Comparison of ENCODE assay signal across 14 cellular contexts in genomic region chr1:84834419-84835064, GRCh38. TPM values are rescaled to one million over a fixed set of nuclear protein-coding genes. Genes with fewer than 3 reads are reported as not detected.
DNase-seq lines count a peak whose midpoint lies in the region; ATAC-seq and TF ChIP-seq lines count a peak whose summit lies in the region.
"Had no signal": no experiment of that assay in that cellular context is flagged by ENCODE, and none has a peak within 500 bp of the region (broad histone marks: within the 10 kb centered on the region; RNA-seq: fewer than 3 reads in every experiment).

No MANE protein-coding gene starts in this region.

- H3K4me2 ChIP-seq in mammary epithelial cell (ENCODE audit: insufficient read depth, low read depth, low read length) = peak overlapping the region; percentile 58

- H2AFZ ChIP-seq in mammary epithelial cell (ENCODE audit: low read depth, low read length) = no peak overlapping the region

- intact Hi-C loops in mammary epithelial cell (cut with micrococcal nuclease) (loop anchor here (2.0 kb wide), 1 partner anchor 20 kb away; no protein-coding TSS in a partner anchor), lower lobe of right lung (cut with DNase I) (no loop called here), adrenal gland (cut with DNase I) (no loop called here)

- 96% methylated on average over 1 of the region's 1 CpG for WGBS in mammary epithelial cell (ENCODE audit: low coverage, missing lambda C conversion rate)
- WGBS in adrenal gland, 4 donors = 75 to 89% (median 81%) methylated on average over 1 of the region's 1 CpG

- H3K27ac Mint-ChIP-seq in CD8-positive, alpha-beta memory T cell = no peak overlapping the region
- H3K27ac Mint-ChIP-seq: CD8-positive, alpha-beta T cell had no signal

- H3K36me3 Mint-ChIP-seq in CD8-positive, alpha-beta memory T cell = peaks cover 0 to 7% (median 0%) of the 10 kb centered on the region in 3 donors
- H3K36me3 Mint-ChIP-seq: CD8-positive, alpha-beta T cell had no signal

- H3K4me1 ChIP-seq in mammary epithelial cell (ENCODE audit: insufficient read depth, low read length) (peaks cover 25% of the 10 kb centered on the region), lower lobe of right lung (no peaks in the 10 kb centered on the region), adrenal gland (replicated peaks in 1 of 2) (no peaks in the 10 kb centered on the region)
- H3K4me1 ChIP-seq in CD8-positive, alpha-beta memory T cell (ENCODE audit: insufficient read depth, low read length) = no peaks in the 10 kb centered on the region
- H3K4me1 ChIP-seq: esophagus muscularis mucosa, psoas muscle had no signal

- in situ Hi-C loops in mammary epithelial cell (cut with MboI; ENCODE audit: low sequenced_read_pairs in 2 of 2) = no loop called here

- TF ChIP-seq CTCF in mammary epithelial cell (conservative IDR thresholded peaks at IDR 0.05 in 1 of 2, IDR thresholded peaks at IDR 0.05 in 1 of 2; ENCODE audit: extremely low read depth in 1 of 2, insufficient read depth in 1 of 2, low read depth in 1 of 2, low read length in 2 of 2) = no peak
- TF ChIP-seq CTCF in lower lobe of right lung (IDR thresholded peaks at IDR 0.05) = no peak
- TF ChIP-seq CTCF in adrenal gland (IDR thresholded peaks at IDR 0.05) = no peak

- DNase-seq in DMS53 (lab: John Stamatoyannopoulos, UW) (peak; percentile 90), NCI-H2029 (lab: John Stamatoyannopoulos, UW) (peak; percentile 48), mammary epithelial cell (peak; percentile 86), lower lobe of right lung (no peak), adrenal gland (no peak)
- DNase-seq in CD8-positive, alpha-beta memory T cell = no peak
- DNase-seq: activated CD4-positive, alpha-beta T cell treated with anti-CD3 and anti-CD28 coated beads, Interleukin-2, amount 50 U/mL, for 48 hours; CD8-positive, alpha-beta T cell; left ventricle myocardium inferior; psoas muscle had no signal

- H3K4me1 Mint-ChIP-seq in CD8-positive, alpha-beta memory T cell = no peaks in the 10 kb centered on the region

- peak overlapping the region; percentile 52 for H3K9ac ChIP-seq in mammary epithelial cell (ENCODE audit: insufficient read depth, low read length)

- H3K27me3 ChIP-seq in mammary epithelial cell (ENCODE audit: insufficient read depth, low read length) (no peaks in the 10 kb centered on the region), lower lobe of right lung (ENCODE audit: low read depth) (no peaks in the 10 kb centered on the region), adrenal gland (no peaks in the 10 kb centered on the region)
- no peaks in the 10 kb centered on the region for H3K27me3 ChIP-seq in CD8-positive, alpha-beta memory T cell (ENCODE audit: insufficient read depth, low read length, poor library complexity, severe bottlenecking)
- H3K27me3 ChIP-seq: esophagus muscularis mucosa, vagina had no signal

- ATAC-seq in lower lobe of right lung (peak; percentile 71 to 89), HG02885 (IDR thresholded peaks at IDR 0.05; ENCODE audit: poor library complexity, unreplicated experiment) (no peak)
- ATAC-seq in activated CD4-positive, CD25-positive, alpha-beta regulatory T cell treated with anti-CD3 and anti-CD28 coated beads, Interleukin-2, amount 50 U/mL, for 24 hours = no peak
- ATAC-seq: CD8-positive, alpha-beta T cell; psoas muscle had no signal

- CTCF ChIA-PET in mammary epithelial cell (lab: Charles Lee; ENCODE audit: low non-redundant PET) = interaction anchor here (0.6 kb wide), 1 partner anchor 21 kb away, joined by 3 read pairs; no protein-coding TSS in a partner anchor
- CTCF ChIA-PET in CD8-positive, alpha-beta memory T cell (lab: Charles Lee) = interaction anchor here (1.4 kb wide), 1 partner anchor 39 kb away, joined by 3 read pairs; no protein-coding TSS in a partner anchor

- no peaks in the 10 kb centered on the region for H3K9me3 Mint-ChIP-seq in CD8-positive, alpha-beta memory T cell

- H4K20me1 ChIP-seq in mammary epithelial cell (ENCODE audit: insufficient read depth, low read length) = no peaks in the 10 kb centered on the region

- peak overlapping the region; percentile 93 for H3K27ac ChIP-seq in mammary epithelial cell (ENCODE audit: insufficient read depth, low read depth, low read length)
- no peak overlapping the region for H3K27ac ChIP-seq in lower lobe of right lung
- H3K27ac ChIP-seq in CD8-positive, alpha-beta memory T cell (ENCODE audit: low read depth, low read length) = no peak overlapping the region
- H3K27ac ChIP-seq in adrenal gland = no peak overlapping the region
- H3K27ac ChIP-seq: esophagus muscularis mucosa, left ventricle myocardium inferior, psoas muscle, vagina had no signal

- H3K79me2 ChIP-seq in mammary epithelial cell (ENCODE audit: insufficient read depth, low read length) = peaks cover 29% of the 10 kb centered on the region

- dilution Hi-C loops in mammary epithelial cell (cut with HindIII; ENCODE audit: low sequenced_read_pairs) = no loop called here

- H3K4me3 Mint-ChIP-seq in CD8-positive, alpha-beta memory T cell = no peak overlapping the region
- H3K4me3 Mint-ChIP-seq: CD8-positive, alpha-beta T cell had no signal

- BruUV-seq in mammary epithelial cell (replicated peaks; lab: Mats Ljungman, UMichigan) = TSS peak; percentile 54

- H3K9me3 ChIP-seq in mammary epithelial cell (replicated peaks; ENCODE audit: insufficient read depth, low read length) (no peaks in the 10 kb centered on the region), lower lobe of right lung (no peaks in the 10 kb centered on the region), adrenal gland (replicated peaks in 1 of 3) (no peaks in the 10 kb centered on the region)
- no peaks in the 10 kb centered on the region for H3K9me3 ChIP-seq in CD8-positive, alpha-beta memory T cell (ENCODE audit: low read length)
- H3K9me3 ChIP-seq: esophagus muscularis mucosa, left ventricle myocardium inferior, psoas muscle, vagina had no signal

- peaks cover 0 to 12% of the 10 kb centered on the region in 2 donors for H3K27me3 Mint-ChIP-seq in CD8-positive, alpha-beta memory T cell

- POLR2A ChIA-PET in CD8-positive, alpha-beta memory T cell (lab: Charles Lee) = no interaction called here

- TF ChIP-seq POLR2A in adrenal gland (IDR thresholded peaks at IDR 0.05) = no peak

- no peak overlapping the region for H3K4me3 ChIP-seq in mammary epithelial cell (replicated peaks in 1 of 3; ENCODE audit: insufficient read depth in 1 of 3, low read depth in 2 of 3, low read length in 3 of 3)
- H3K4me3 ChIP-seq in lower lobe of right lung = no peak overlapping the region
- no peak overlapping the region for H3K4me3 ChIP-seq in CD8-positive, alpha-beta memory T cell (ENCODE audit: low read length)
- no peak overlapping the region for H3K4me3 ChIP-seq in adrenal gland
- H3K4me3 ChIP-seq: esophagus muscularis mucosa, left ventricle myocardium inferior, psoas muscle, vagina had no signal

- H3K36me3 ChIP-seq in mammary epithelial cell (ENCODE audit: insufficient read depth, low read length) (peaks cover 2% of the 10 kb centered on the region), lower lobe of right lung (no peaks in the 10 kb centered on the region), adrenal gland (replicated peaks in 1 of 2) (no peaks in the 10 kb centered on the region)
- no peaks in the 10 kb centered on the region for H3K36me3 ChIP-seq in CD8-positive, alpha-beta memory T cell (ENCODE audit: insufficient read depth, low read length)
- H3K36me3 ChIP-seq: esophagus muscularis mucosa, left ventricle myocardium inferior, vagina had no signal

RNA-seq across cellular contexts. Expression of gene LPAR3, which starts 58.5 kb away (rescaled TPM):
- total RNA-seq in mammary epithelial cell (10 to 100 TPM; 14.3 to 17.2 TPM), lower lobe of right lung (5.7 TPM), adrenal gland (1 to 10 TPM in 7 of 8 donors, under 1 TPM in 1; 0.60 to 7.1 (median 3.0) TPM)
- polyA plus RNA-seq in mammary epithelial cell (32.7 TPM), adrenal gland (under 1 TPM; 0.16 to 0.37 (median 0.27) TPM)
- polyA minus RNA-seq in mammary epithelial cell = 66.6 TPM
- total RNA-seq in CD8-positive, alpha-beta memory T cell = 1 to 10 TPM in 1 of 2 experiments, under 1 TPM in 1; 0.85 to 1.1 TPM
- polyA plus RNA-seq in CD8-positive, alpha-beta memory T cell = 1.5 TPM

Comparison
In these comparisons a context has a peak if more than half of its experiments do, and no peak if none do; other contexts are left out.
1. DNase-seq: peak in DMS53 (single experiment), NCI-H2029 (single experiment) and mammary epithelial cell (single experiment); none in lower lobe of right lung (single experiment), CD8-positive, alpha-beta memory T cell (0 of 5) and adrenal gland (0 of 7).
2. ATAC-seq: peak in lower lobe of right lung (2 of 2); none in HG02885 (single experiment) and activated CD4-positive, CD25-positive, alpha-beta regulatory T cell treated with anti-CD3 and anti-CD28 coated beads, Interleukin-2, amount 50 U/mL, for 24 hours (0 of 2).